Comparison of ENCODE assay signal across 9 cellular contexts in the genomic region with DNA sequence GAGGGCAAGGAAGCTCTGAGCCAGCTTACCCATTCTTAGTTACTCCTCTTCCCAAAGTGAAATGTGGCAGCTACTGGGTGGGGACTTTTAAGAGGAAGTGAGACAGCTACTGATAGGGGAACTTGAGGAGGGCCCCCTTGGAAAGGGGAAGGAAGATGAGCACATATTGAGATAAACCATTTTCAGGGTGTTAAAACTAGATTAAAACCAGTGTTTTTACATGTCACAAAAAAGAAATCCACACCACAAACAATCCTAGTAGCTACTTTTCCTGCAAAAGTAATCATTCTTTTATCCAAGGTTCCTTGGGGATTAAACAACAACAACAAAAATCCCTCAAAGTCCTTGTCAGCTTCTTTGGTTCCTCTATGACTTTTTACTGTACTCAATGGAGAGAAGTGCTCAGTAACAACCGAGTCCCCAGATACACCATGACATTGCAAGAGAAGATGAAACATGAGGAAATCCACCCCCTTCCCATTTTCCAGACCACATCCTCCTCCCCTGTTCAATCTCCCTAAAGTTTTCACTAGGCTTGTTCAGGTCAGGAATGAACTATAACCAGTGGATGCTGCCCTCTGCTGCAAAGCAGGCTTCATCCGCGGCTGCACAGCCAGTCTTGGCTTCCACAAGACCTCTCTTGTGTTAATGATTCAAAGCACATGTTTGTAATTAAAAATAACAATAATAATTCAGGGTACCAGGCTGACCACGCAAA.
DNase-seq lines count a peak whose midpoint lies in the region; ATAC-seq, FAIRE-seq and TF ChIP-seq lines count a peak whose summit lies in the region.
"Had no signal": no experiment of that assay in that cellular context is flagged by ENCODE, and none has a peak within 500 bp of the region (broad histone marks: within the 10 kb centered on the region; RNA-seq: fewer than 3 reads in every experiment).

No MANE protein-coding gene starts in this region.

- peaks cover 7 to 21% of the 10 kb centered on the region in 2 experiments; a peak in 4 of 5 replicates for H3K4me1 ChIP-seq in K562 (replicated peaks in 1 of 2; ENCODE audit: control insufficient read depth in 2 of 2, insufficient read depth in 2 of 2, low read length in 2 of 2)
- no peaks in the 10 kb centered on the region for H3K4me1 ChIP-seq in naive thymus-derived CD4-positive, alpha-beta T cell (ENCODE audit: control insufficient read depth in 2 of 2, insufficient read depth in 2 of 2, low read length in 2 of 2)
- H3K4me1 ChIP-seq in CD4-positive, alpha-beta memory T cell (ENCODE audit: insufficient read depth, low read length): no peaks in the 10 kb centered on the region

- H3K9ac ChIP-seq in K562 (ENCODE audit: insufficient read depth in 1 of 2, low read depth in 2 of 2, low read length in 2 of 2): peak overlapping the region; percentile 50 to 65; a peak in 2 of 4 replicates

- POLR2A ChIA-PET in K562 (lab: Yijun Ruan, JAX): no interaction called here
- POLR2A ChIA-PET in naive thymus-derived CD4-positive, alpha-beta T cell (lab: Charles Lee): no interaction called here
- POLR2A ChIA-PET in CD4-positive, alpha-beta memory T cell (lab: Charles Lee; ENCODE audit: partially characterized antibody): no interaction called here
- POLR2A ChIA-PET in activated CD4-positive, alpha-beta T cell treated with anti-CD3 and anti-CD28 coated beads for 36 hours (lab: Charles Lee): no interaction called here

- H3K9me1 ChIP-seq in K562 (ENCODE audit: control insufficient read depth, insufficient read depth, low read length): no peaks in the 10 kb centered on the region

- peak overlapping the region; percentile 74 for H3K27ac ChIP-seq in K562 (ENCODE audit: extremely low read depth, low read depth, low read length)
- no peak overlapping the region for H3K27ac ChIP-seq in naive thymus-derived CD4-positive, alpha-beta T cell (ENCODE audit: low read depth, low read length)
- H3K27ac ChIP-seq in CD4-positive, alpha-beta memory T cell (ENCODE audit: low read depth, low read length): no peak overlapping the region

- no peak overlapping the region for H3K27ac Mint-ChIP-seq in naive thymus-derived CD4-positive, alpha-beta T cell
- peak overlapping the region in 1 of 7 donors; percentile 60 for H3K27ac Mint-ChIP-seq in CD4-positive, alpha-beta memory T cell
- no peak overlapping the region for H3K27ac Mint-ChIP-seq in activated CD4-positive, alpha-beta T cell treated with anti-CD3 and anti-CD28 coated beads for 36 hours

- BruUV-seq in K562 (replicated peaks; lab: Mats Ljungman, UMichigan): no TSS peak

- H3K79me2 ChIP-seq in K562 (ENCODE audit: control insufficient read depth, insufficient read depth, low read length): no peaks in the 10 kb centered on the region

- no peaks in the 10 kb centered on the region for H3K9me3 Mint-ChIP-seq in naive thymus-derived CD4-positive, alpha-beta T cell
- no peaks in the 10 kb centered on the region for H3K9me3 Mint-ChIP-seq in CD4-positive, alpha-beta memory T cell
- H3K9me3 Mint-ChIP-seq in activated CD4-positive, alpha-beta T cell treated with anti-CD3 and anti-CD28 coated beads for 36 hours (ENCODE audit: low read depth): no peaks in the 10 kb centered on the region
- H3K9me3 Mint-ChIP-seq: central memory CD8-positive, alpha-beta T cell had no signal

- CTCF ChIA-PET in K562 (lab: Yijun Ruan, JAX; ENCODE audit: low intra/inter-chr PET ratio): no interaction called here
- CTCF ChIA-PET in naive thymus-derived CD4-positive, alpha-beta T cell (lab: Charles Lee): interaction anchor here (0.7 to 3.2 kb wide), 2 partner anchors 161 to 176 kb away, joined by 3 to 8 read pairs; no protein-coding TSS in a partner anchor
- CTCF ChIA-PET in CD4-positive, alpha-beta memory T cell (lab: Charles Lee; ENCODE audit: partially characterized antibody): interaction anchor here (0.7 kb wide), 1 partner anchor 35 kb away, joined by 3 read pairs; no protein-coding TSS in a partner anchor
- CTCF ChIA-PET in activated CD4-positive, alpha-beta T cell treated with anti-CD3 and anti-CD28 coated beads for 36 hours (lab: Charles Lee): interaction anchor here (0.6 to 1.9 kb wide), 6 partner anchors 9 to 1971 kb away, joined by 3 to 8 read pairs (median 4); no protein-coding TSS in a partner anchor

- 6% methylated on average over 4 of the region's 4 CpGs for WGBS in K562 (ENCODE audit: insufficient coverage, low coverage, missing lambda C conversion rate)

- ATAC-seq in GM18502 (IDR thresholded peaks at IDR 0.05; ENCODE audit: poor library complexity, unreplicated experiment): peak; percentile 70
- peak; percentile 53 for ATAC-seq in HG03432 (IDR thresholded peaks at IDR 0.05; ENCODE audit: unreplicated experiment)
- ATAC-seq in K562: peak; percentile 75
- ATAC-seq in naive thymus-derived CD4-positive, alpha-beta T cell: peak; percentile 81
- no peak for ATAC-seq in HG03280 (IDR thresholded peaks at IDR 0.05; ENCODE audit: unreplicated experiment)
- no peak for ATAC-seq in activated CD4-positive, alpha-beta T cell treated with anti-CD3 and anti-CD28 coated beads for 36 hours

- peak overlapping the region; percentile 86 for H2AFZ ChIP-seq in K562 (ENCODE audit: low read depth, low read length)

- TF ChIP-seq EP300 in K562 (IDR thresholded peaks at IDR 0.05; ENCODE audit: low read length): peak; percentile 48

- H3K9me3 ChIP-seq in K562 (replicated peaks; ENCODE audit: control insufficient read depth, insufficient read depth, low read depth, low read length): no peaks in the 10 kb centered on the region
- no peaks in the 10 kb centered on the region for H3K9me3 ChIP-seq in naive thymus-derived CD4-positive, alpha-beta T cell (ENCODE audit: control insufficient read depth in 2 of 3, low read length in 3 of 3)
- no peaks in the 10 kb centered on the region for H3K9me3 ChIP-seq in CD4-positive, alpha-beta memory T cell (ENCODE audit: control insufficient read depth in 1 of 2, low read length in 2 of 2)

- peak; percentile 70 for FAIRE-seq in K562 (lab: Jason Lieb, UNC)

- peaks cover 0 to 1% (median 0%) of the 10 kb centered on the region in 7 donors for H3K4me1 Mint-ChIP-seq in naive thymus-derived CD4-positive, alpha-beta T cell
- H3K4me1 Mint-ChIP-seq in CD4-positive, alpha-beta memory T cell: peaks cover 0 to 3% (median 0%) of the 10 kb centered on the region in 4 donors
- no peaks in the 10 kb centered on the region for H3K4me1 Mint-ChIP-seq in activated CD4-positive, alpha-beta T cell treated with anti-CD3 and anti-CD28 coated beads for 36 hours
- H3K4me1 Mint-ChIP-seq: central memory CD8-positive, alpha-beta T cell had no signal

- intact Hi-C loops in K562 (cut with micrococcal nuclease): loop anchor here (2.0 to 5.0 kb wide), 3 partner anchors 31 to 405 kb away; no protein-coding TSS in a partner anchor
- intact Hi-C loops in naive thymus-derived CD4-positive, alpha-beta T cell (cut with micrococcal nuclease): loop anchor here in 1 of 2 donors (5.0 kb wide), 2 partner anchors 252 to 402 kb away; no protein-coding TSS in a partner anchor
- intact Hi-C loops in CD4-positive, alpha-beta memory T cell (cut with micrococcal nuclease): loop anchor here (10.0 kb wide), 1 partner anchor 255 kb away; no protein-coding TSS in a partner anchor
- intact Hi-C loops in activated CD4-positive, alpha-beta T cell treated with anti-CD3 and anti-CD28 coated beads for 36 hours (cut with DNase I, micrococcal nuclease): loop anchor here (10.0 kb wide), 2 partner anchors 265 to 1155 kb away; partner anchors contain the start of genes IRS4 (in 1 of the 2) and KCNE5 (in 1 of the 2)

- DNase-seq in K562 (ENCODE audit: extremely low read depth in 1 of 4, low spot score in 3 of 4) (peak in 2 of 4 experiments; percentile 42 to 63), SHP77 (lab: John Stamatoyannopoulos, UW) (no peak)
- no peak for DNase-seq in naive thymus-derived CD4-positive, alpha-beta T cell
- no peak for DNase-seq in CD4-positive, alpha-beta memory T cell
- no peak for DNase-seq in activated CD4-positive, alpha-beta T cell treated with anti-CD3 and anti-CD28 coated beads for 36 hours

- H3K27me3 Mint-ChIP-seq in naive thymus-derived CD4-positive, alpha-beta T cell: peaks cover 0 to 4% (median 0%) of the 10 kb centered on the region in 5 donors
- H3K27me3 Mint-ChIP-seq in CD4-positive, alpha-beta memory T cell: peaks cover 0 to 4% of the 10 kb centered on the region in 2 donors
- no peaks in the 10 kb centered on the region for H3K27me3 Mint-ChIP-seq in activated CD4-positive, alpha-beta T cell treated with anti-CD3 and anti-CD28 coated beads for 36 hours
- H3K27me3 Mint-ChIP-seq: central memory CD8-positive, alpha-beta T cell had no signal

- TF ChIP-seq CTCF in K562 (IDR thresholded peaks at IDR 0.05 in 2 of 3, conservative IDR thresholded peaks at IDR 0.05 in 1 of 3; ENCODE audit: insufficient read depth in 2 of 3, low read depth in 1 of 3, low read length in 3 of 3): peak; percentile 42 to 52 (median 47); a peak in 5 of 6 replicates

- no peak overlapping the region for H3K4me3 Mint-ChIP-seq in naive thymus-derived CD4-positive, alpha-beta T cell
- H3K4me3 Mint-ChIP-seq in CD4-positive, alpha-beta memory T cell: no peak overlapping the region
- H3K4me3 Mint-ChIP-seq in activated CD4-positive, alpha-beta T cell treated with anti-CD3 and anti-CD28 coated beads for 36 hours: no peak overlapping the region
- H3K4me3 Mint-ChIP-seq: central memory CD8-positive, alpha-beta T cell had no signal

- no peaks in the 10 kb centered on the region for H3K36me3 Mint-ChIP-seq in naive thymus-derived CD4-positive, alpha-beta T cell
- H3K36me3 Mint-ChIP-seq in CD4-positive, alpha-beta memory T cell: no peaks in the 10 kb centered on the region
- H3K36me3 Mint-ChIP-seq in activated CD4-positive, alpha-beta T cell treated with anti-CD3 and anti-CD28 coated beads for 36 hours (ENCODE audit: low read depth): no peaks in the 10 kb centered on the region

- no peak overlapping the region for H3K4me3 ChIP-seq in K562
- no peak overlapping the region for H3K4me3 ChIP-seq in naive thymus-derived CD4-positive, alpha-beta T cell (ENCODE audit: low read length)
- no peak overlapping the region for H3K4me3 ChIP-seq in CD4-positive, alpha-beta memory T cell (ENCODE audit: low read length in 2 of 2)

- H3K36me3 ChIP-seq in K562 (ENCODE audit: control insufficient read depth, insufficient read depth, low read length): no peaks in the 10 kb centered on the region
- no peaks in the 10 kb centered on the region for H3K36me3 ChIP-seq in naive thymus-derived CD4-positive, alpha-beta T cell (ENCODE audit: control insufficient read depth in 2 of 3, insufficient read depth in 3 of 3, low read length in 3 of 3)
- H3K36me3 ChIP-seq in CD4-positive, alpha-beta memory T cell (ENCODE audit: insufficient read depth, low read length): no peaks in the 10 kb centered on the region

- TF ChIP-seq POLR2A in K562 (conservative IDR thresholded peaks at IDR 0.05): no peak

- in situ Hi-C loops in K562 (cut with MboI): loop anchor here (10.0 kb wide), 2 partner anchors 175 to 415 kb away; no protein-coding TSS in a partner anchor

- H3K27me3 ChIP-seq in K562 (ENCODE audit: control insufficient read depth in 2 of 2, insufficient read depth in 2 of 2, low read length in 2 of 2): no peaks in the 10 kb centered on the region
- no peaks in the 10 kb centered on the region for H3K27me3 ChIP-seq in naive thymus-derived CD4-positive, alpha-beta T cell (ENCODE audit: control insufficient read depth in 2 of 2, insufficient read depth in 2 of 2, low read length in 2 of 2)
- H3K27me3 ChIP-seq in CD4-positive, alpha-beta memory T cell (ENCODE audit: insufficient read depth, low read length): no peaks in the 10 kb centered on the region

- peak in 1 of 2 experiments; percentile 56; a peak in 3 of 4 replicates for TF ChIP-seq RAD21 in K562 (CRISPR knock-in tag; conservative IDR thresholded peaks at IDR 0.05 in 1 of 2, IDR thresholded peaks at IDR 0.05 in 1 of 2)

- H4K20me1 ChIP-seq in K562 (replicated peaks; ENCODE audit: control insufficient read depth, insufficient read depth, low read length): no peaks in the 10 kb centered on the region

- peak overlapping the region; percentile 72 for H3K4me2 ChIP-seq in K562 (ENCODE audit: insufficient read depth, low read length)

Comparison
In these comparisons a context has a peak if more than half of its experiments do, and no peak if none do; other contexts are left out.
1. ATAC-seq: peak in GM18502 (single experiment), HG03432 (single experiment), K562 (single experiment) and naive thymus-derived CD4-positive, alpha-beta T cell (single experiment); none in HG03280 (single experiment) and activated CD4-positive, alpha-beta T cell treated with anti-CD3 and anti-CD28 coated beads for 36 hours (single experiment).